In the genomic region with DNA sequence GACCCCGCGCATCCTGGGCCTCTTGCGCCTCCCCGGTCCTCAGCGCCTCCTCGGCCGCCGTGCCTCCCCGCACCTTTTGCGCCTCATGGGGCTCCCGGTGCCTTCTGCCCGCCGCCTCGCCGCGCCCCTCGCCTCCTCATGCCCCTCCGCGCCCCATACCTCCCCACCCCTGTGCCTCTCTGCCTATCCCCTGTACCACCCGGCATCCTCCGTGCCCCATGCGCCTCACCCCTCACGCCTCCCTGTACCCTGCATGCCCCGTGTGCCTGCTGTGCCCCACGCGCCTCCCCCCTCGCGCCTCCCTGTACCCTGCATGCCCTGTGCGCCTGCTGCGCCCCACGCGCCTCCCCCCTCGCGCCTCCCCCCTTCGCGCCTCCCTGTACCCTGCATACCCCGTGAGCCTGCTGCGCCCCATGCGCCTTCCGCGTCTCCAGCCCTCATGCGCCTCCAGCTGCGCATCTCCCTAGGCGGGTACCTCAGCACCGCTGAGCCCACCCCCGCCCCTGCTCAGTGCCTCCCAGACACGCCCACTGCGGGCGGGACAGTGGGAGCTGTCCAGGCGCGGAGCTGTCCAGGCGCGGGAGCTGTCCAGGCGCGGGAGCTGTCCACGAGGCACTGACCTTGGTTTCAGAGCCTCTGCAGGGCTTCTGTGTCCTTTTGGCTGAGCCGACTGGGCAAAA, we compare ENCODE assay signal across 1 cellular context.
A peak's percentile ranks its signal among the peaks of the same experiment; 100 is the strongest.
TF ChIP-seq lines count a peak whose summit lies in the region.

No MANE protein-coding gene starts in this region.

TF ChIP-seq in GM12878, 131 proteins besides CTCF, POLR2A, EP300 and RAD21:
- TF ChIP-seq, protein P1, sequence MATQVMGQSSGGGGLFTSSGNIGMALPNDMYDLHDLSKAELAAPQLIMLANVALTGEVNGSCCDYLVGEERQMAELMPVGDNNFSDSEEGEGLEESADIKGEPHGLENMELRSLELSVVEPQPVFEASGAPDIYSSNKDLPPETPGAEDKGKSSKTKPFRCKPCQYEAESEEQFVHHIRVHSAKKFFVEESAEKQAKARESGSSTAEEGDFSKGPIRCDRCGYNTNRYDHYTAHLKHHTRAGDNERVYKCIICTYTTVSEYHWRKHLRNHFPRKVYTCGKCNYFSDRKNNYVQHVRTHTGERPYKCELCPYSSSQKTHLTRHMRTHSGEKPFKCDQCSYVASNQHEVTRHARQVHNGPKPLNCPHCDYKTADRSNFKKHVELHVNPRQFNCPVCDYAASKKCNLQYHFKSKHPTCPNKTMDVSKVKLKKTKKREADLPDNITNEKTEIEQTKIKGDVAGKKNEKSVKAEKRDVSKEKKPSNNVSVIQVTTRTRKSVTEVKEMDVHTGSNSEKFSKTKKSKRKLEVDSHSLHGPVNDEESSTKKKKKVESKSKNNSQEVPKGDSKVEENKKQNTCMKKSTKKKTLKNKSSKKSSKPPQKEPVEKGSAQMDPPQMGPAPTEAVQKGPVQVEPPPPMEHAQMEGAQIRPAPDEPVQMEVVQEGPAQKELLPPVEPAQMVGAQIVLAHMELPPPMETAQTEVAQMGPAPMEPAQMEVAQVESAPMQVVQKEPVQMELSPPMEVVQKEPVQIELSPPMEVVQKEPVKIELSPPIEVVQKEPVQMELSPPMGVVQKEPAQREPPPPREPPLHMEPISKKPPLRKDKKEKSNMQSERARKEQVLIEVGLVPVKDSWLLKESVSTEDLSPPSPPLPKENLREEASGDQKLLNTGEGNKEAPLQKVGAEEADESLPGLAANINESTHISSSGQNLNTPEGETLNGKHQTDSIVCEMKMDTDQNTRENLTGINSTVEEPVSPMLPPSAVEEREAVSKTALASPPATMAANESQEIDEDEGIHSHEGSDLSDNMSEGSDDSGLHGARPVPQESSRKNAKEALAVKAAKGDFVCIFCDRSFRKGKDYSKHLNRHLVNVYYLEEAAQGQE (IDR thresholded peaks at IDR 0.05; ENCODE audit: low read depth, low read length), result peak; percentile 59; the same call in 1 of the 2 replicates
- TF ChIP-seq, protein P2, sequence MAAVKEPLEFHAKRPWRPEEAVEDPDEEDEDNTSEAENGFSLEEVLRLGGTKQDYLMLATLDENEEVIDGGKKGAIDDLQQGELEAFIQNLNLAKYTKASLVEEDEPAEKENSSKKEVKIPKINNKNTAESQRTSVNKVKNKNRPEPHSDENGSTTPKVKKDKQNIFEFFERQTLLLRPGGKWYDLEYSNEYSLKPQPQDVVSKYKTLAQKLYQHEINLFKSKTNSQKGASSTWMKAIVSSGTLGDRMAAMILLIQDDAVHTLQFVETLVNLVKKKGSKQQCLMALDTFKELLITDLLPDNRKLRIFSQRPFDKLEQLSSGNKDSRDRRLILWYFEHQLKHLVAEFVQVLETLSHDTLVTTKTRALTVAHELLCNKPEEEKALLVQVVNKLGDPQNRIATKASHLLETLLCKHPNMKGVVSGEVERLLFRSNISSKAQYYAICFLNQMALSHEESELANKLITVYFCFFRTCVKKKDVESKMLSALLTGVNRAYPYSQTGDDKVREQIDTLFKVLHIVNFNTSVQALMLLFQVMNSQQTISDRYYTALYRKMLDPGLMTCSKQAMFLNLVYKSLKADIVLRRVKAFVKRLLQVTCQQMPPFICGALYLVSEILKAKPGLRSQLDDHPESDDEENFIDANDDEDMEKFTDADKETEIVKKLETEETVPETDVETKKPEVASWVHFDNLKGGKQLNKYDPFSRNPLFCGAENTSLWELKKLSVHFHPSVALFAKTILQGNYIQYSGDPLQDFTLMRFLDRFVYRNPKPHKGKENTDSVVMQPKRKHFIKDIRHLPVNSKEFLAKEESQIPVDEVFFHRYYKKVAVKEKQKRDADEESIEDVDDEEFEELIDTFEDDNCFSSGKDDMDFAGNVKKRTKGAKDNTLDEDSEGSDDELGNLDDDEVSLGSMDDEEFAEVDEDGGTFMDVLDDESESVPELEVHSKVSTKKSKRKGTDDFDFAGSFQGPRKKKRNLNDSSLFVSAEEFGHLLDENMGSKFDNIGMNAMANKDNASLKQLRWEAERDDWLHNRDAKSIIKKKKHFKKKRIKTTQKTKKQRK (IDR thresholded peaks at IDR 0.05; ENCODE audit: low read depth, low read length), result no peak
TF ChIP-seq in GM12878: peak in this region for 1.
